18 cellular contexts compared by ENCODE assay signal in the genomic region with DNA sequence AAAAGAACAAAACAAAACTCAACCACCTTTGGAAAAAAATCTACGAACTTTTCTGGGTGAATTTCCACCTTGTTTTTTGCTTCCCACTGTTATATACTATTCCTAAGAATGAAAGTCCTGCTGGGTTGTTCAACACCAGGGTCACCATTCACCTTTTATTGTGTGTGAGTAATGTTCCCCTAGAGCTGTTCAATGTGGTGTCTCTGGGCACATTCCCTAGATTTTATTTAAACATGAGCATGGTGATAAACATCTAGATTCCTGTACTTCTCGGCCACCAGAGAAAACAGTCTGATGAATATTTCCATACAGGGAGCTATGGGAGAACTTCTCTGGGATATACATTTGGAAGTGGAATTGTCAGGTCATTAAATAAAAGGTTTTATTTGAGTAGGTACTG. TPM values are rescaled to one million over a fixed set of nuclear protein-coding genes. Genes with fewer than 3 reads are reported as not detected.
DNase-seq lines count a peak whose midpoint lies in the region; ATAC-seq and TF ChIP-seq lines count a peak whose summit lies in the region.
"Had no signal": no experiment of that assay in that cellular context is flagged by ENCODE, and none has a peak within 500 bp of the region (broad histone marks: within the 10 kb centered on the region; RNA-seq: fewer than 3 reads in every experiment).

No MANE protein-coding gene starts in this region.

- peak overlapping the region; percentile 47; the same call in 1 of the 2 replicates for H3K4me3 Mint-ChIP-seq in HFFc6
- H3K4me3 Mint-ChIP-seq: CD14-positive monocyte; CD4-positive, alpha-beta memory T cell; IgD-negative memory B cell had no signal

- H3K27ac Mint-ChIP-seq in HFFc6 = peak overlapping the region; percentile 64
- H3K27ac Mint-ChIP-seq: CD14-positive monocyte; CD4-positive, alpha-beta memory T cell; IgD-negative memory B cell had no signal

- POLR2A ChIA-PET in SK-N-SH (lab: Yijun Ruan, JAX) = no interaction called here

- TF ChIP-seq EP300 in SK-N-SH (IDR thresholded peaks at IDR 0.05; ENCODE audit: borderline replicate concordance in 1 of 2, low read depth in 1 of 2, low read length in 1 of 2) = no peak

- H3K79me2 ChIP-seq in SK-N-SH (ENCODE audit: insufficient read depth) = peaks cover 94% of the 10 kb centered on the region

- H3K36me3 ChIP-seq in SK-N-SH (replicated peaks in 1 of 2; ENCODE audit: control insufficient read depth in 1 of 2, insufficient read depth in 2 of 2, low read length in 1 of 2) = peaks cover 2 to 8% of the 10 kb centered on the region in 2 experiments
- H3K36me3 ChIP-seq: BLaER1, HAP-1 had no signal

- no peak for TF ChIP-seq RAD21 in SK-N-SH (IDR thresholded peaks at IDR 0.05; ENCODE audit: low read length)

- no peak overlapping the region for H2AFZ ChIP-seq in SK-N-SH (ENCODE audit: low read depth)

- H3K4me2 ChIP-seq in SK-N-SH = no peak overlapping the region
- H3K4me2 ChIP-seq: A549, BLaER1 had no signal

- H3K27me3 Mint-ChIP-seq in HFFc6 (ENCODE audit: insufficient read depth) = no peaks in the 10 kb centered on the region; the same call in 1 of the 2 replicates
- H3K27me3 Mint-ChIP-seq: IgD-negative memory B cell had no signal

- no peak overlapping the region for H3K9ac ChIP-seq in SK-N-SH
- H3K9ac ChIP-seq: BLaER1 had no signal

- 67% methylated on average over 2 of the region's 2 CpGs for WGBS in SK-N-SH (ENCODE audit: low lambda C conversion rate)

- ATAC-seq in SK-N-SH treated with all-trans-retinoic acid at 6 μM for 48 hours (no peak), GM21786 (IDR thresholded peaks at IDR 0.05; ENCODE audit: unreplicated experiment) (no peak)
- ATAC-seq: A549 had no signal

- H3K4me1 ChIP-seq in SK-N-SH (ENCODE audit: control insufficient read depth in 1 of 2, insufficient read depth in 2 of 2, low read depth in 1 of 2, low read length in 1 of 2) = peaks cover 0 to 2% of the 10 kb centered on the region in 2 experiments; a peak in 3 of 4 replicates

- H3K27me3 ChIP-seq in SK-N-SH (ENCODE audit: insufficient read depth) = no peaks in the 10 kb centered on the region
- H3K27me3 ChIP-seq: BLaER1 had no signal

- no peaks in the 10 kb centered on the region for H3K9me3 ChIP-seq in SK-N-SH
- H3K9me3 ChIP-seq: A549, BLaER1, HAP-1 had no signal

- CTCF ChIA-PET in SK-N-SH (lab: Yijun Ruan, JAX) = no interaction called here

- no peak overlapping the region for H3K4me3 ChIP-seq in SK-N-SH (ENCODE audit: low read depth in 2 of 2, low read length in 1 of 2)
- H3K4me3 ChIP-seq in fibroblast of villous mesenchyme (ENCODE audit: low read depth, low read length) = no peak overlapping the region
- H3K4me3 ChIP-seq: A549, BLaER1, HAP-1 had no signal

- H3K9me2 ChIP-seq in SK-N-SH = no peaks in the 10 kb centered on the region

- no peaks in the 10 kb centered on the region for H4K20me1 ChIP-seq in SK-N-SH (ENCODE audit: insufficient read depth)
- H4K20me1 ChIP-seq: BLaER1 had no signal

- H3K36me3 Mint-ChIP-seq in HFFc6 (ENCODE audit: low read depth) = peaks cover 63% of the 10 kb centered on the region
- H3K36me3 Mint-ChIP-seq: CD14-positive monocyte; CD4-positive, alpha-beta memory T cell had no signal

- DNase-seq in SK-N-SH (no peak), HFFc6 (peak; percentile 55), fibroblast of villous mesenchyme (ENCODE audit: low read depth) (peak; percentile 5), superior temporal gyrus (ENCODE audit: extremely low spot score) (peak; percentile 9), OCI-M2 (lab: John Stamatoyannopoulos, UW; ENCODE audit: unreplicated experiment) (no peak)
- DNase-seq in stimulated activated CD8-positive, alpha-beta memory T cell treated with anti-CD3 and anti-CD28 coated beads, Interleukin-4, amount 100 ng/mL, for 48 hours = no peak
- DNase-seq: CD4-positive, alpha-beta memory T cell; DMS79 treated with DMSO at 0.1 percent for 48 hours; GDM1; KBM-7 had no signal

- peaks cover 97% of the 10 kb centered on the region for H3K4me1 Mint-ChIP-seq in HFFc6 (ENCODE audit: low read depth)
- H3K4me1 Mint-ChIP-seq: CD14-positive monocyte; CD4-positive, alpha-beta memory T cell; IgD-negative memory B cell had no signal

- peak overlapping the region in 1 of 2 experiments; percentile 2; a peak in 1 of 4 replicates for H3K27ac ChIP-seq in SK-N-SH (ENCODE audit: low read depth in 2 of 2, low read length in 1 of 2)
- H3K27ac ChIP-seq: 22Rv1, A549, BLaER1 had no signal

- peaks cover 20% of the 10 kb centered on the region for H3F3A ChIP-seq in SK-N-SH (replicated peaks; ENCODE audit: insufficient read depth)

- no peak for TF ChIP-seq CTCF in SK-N-SH (IDR thresholded peaks at IDR 0.05)
- no peak for TF ChIP-seq CTCF in HFFc6 (IDR thresholded peaks at IDR 0.05)
- no peak for TF ChIP-seq CTCF in fibroblast of villous mesenchyme (IDR thresholded peaks at IDR 0.05; ENCODE audit: insufficient read depth, low read depth, low read length)

- H3K9me3 Mint-ChIP-seq in HFFc6 = no peaks in the 10 kb centered on the region

TF ChIP-seq in SK-N-SH, 30 proteins besides CTCF, POLR2A, EP300 and RAD21:
- TF ChIP-seq CHD2 (IDR thresholded peaks at IDR 0.05; ENCODE audit: low read length, partially characterized antibody) = no peak
- TF ChIP-seq JUND (IDR thresholded peaks at IDR 0.05) = 0 out of 2 replicates have a peak, but pooled peaks have one; percentile 20
- TF ChIP-seq NFIC (IDR thresholded peaks at IDR 0.05; ENCODE audit: borderline replicate concordance) = no peak
- TF ChIP-seq MEF2A (IDR thresholded peaks at IDR 0.05; ENCODE audit: borderline replicate concordance, low read depth) = no peak
- TF ChIP-seq GABPA (IDR thresholded peaks at IDR 0.05; ENCODE audit: low read depth) = no peak

TF ChIP-seq in SK-N-SH treated with all-trans-retinoic acid at 6 μM for 48 hours, 23 proteins besides CTCF, POLR2A, EP300 and RAD21 (continues in another document):
- no peak for TF ChIP-seq SNAI2 (CRISPR knock-in tag; IDR thresholded peaks at IDR 0.05)
- no peak for TF ChIP-seq RARB (CRISPR knock-in tag; IDR thresholded peaks at IDR 0.05)
- no peak for TF ChIP-seq TCF4 (CRISPR knock-in tag; IDR thresholded peaks at IDR 0.05; ENCODE audit: borderline replicate concordance)
- no peak for TF ChIP-seq BACH2 (CRISPR knock-in tag; IDR thresholded peaks at IDR 0.05; ENCODE audit: borderline replicate concordance)
- TF ChIP-seq, protein P1, sequence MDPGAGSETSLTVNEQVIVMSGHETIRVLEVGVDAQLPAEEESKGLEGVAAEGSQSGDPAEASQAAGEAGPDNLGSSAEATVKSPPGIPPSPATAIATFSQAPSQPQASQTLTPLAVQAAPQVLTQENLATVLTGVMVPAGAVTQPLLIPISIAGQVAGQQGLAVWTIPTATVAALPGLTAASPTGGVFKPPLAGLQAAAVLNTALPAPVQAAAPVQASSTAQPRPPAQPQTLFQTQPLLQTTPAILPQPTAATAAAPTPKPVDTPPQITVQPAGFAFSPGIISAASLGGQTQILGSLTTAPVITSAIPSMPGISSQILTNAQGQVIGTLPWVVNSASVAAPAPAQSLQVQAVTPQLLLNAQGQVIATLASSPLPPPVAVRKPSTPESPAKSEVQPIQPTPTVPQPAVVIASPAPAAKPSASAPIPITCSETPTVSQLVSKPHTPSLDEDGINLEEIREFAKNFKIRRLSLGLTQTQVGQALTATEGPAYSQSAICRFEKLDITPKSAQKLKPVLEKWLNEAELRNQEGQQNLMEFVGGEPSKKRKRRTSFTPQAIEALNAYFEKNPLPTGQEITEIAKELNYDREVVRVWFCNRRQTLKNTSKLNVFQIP (CRISPR knock-in tag; IDR thresholded peaks at IDR 0.05; ENCODE audit: borderline replicate concordance, low read depth) = no peak
- no peak for TF ChIP-seq ZNF70 (CRISPR knock-in tag; IDR thresholded peaks at IDR 0.05)
- no peak for TF ChIP-seq ZFP3 (CRISPR knock-in tag; IDR thresholded peaks at IDR 0.05)
- no peak for TF ChIP-seq ZNF565 (CRISPR knock-in tag; conservative IDR thresholded peaks at IDR 0.05; ENCODE audit: low read depth)
- TF ChIP-seq GLIS3 (CRISPR knock-in tag; IDR thresholded peaks at IDR 0.05) = no peak
- no peak for TF ChIP-seq PPARA (CRISPR knock-in tag; IDR thresholded peaks at IDR 0.05; ENCODE audit: borderline replicate concordance)
- TF ChIP-seq, protein P2, sequence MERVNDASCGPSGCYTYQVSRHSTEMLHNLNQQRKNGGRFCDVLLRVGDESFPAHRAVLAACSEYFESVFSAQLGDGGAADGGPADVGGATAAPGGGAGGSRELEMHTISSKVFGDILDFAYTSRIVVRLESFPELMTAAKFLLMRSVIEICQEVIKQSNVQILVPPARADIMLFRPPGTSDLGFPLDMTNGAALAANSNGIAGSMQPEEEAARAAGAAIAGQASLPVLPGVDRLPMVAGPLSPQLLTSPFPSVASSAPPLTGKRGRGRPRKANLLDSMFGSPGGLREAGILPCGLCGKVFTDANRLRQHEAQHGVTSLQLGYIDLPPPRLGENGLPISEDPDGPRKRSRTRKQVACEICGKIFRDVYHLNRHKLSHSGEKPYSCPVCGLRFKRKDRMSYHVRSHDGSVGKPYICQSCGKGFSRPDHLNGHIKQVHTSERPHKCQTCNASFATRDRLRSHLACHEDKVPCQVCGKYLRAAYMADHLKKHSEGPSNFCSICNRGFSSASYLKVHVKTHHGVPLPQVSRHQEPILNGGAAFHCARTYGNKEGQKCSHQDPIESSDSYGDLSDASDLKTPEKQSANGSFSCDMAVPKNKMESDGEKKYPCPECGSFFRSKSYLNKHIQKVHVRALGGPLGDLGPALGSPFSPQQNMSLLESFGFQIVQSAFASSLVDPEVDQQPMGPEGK (CRISPR knock-in tag; IDR thresholded peaks at IDR 0.05; ENCODE audit: borderline replicate concordance) = no peak

RNA-seq across cellular contexts. Expression of a gene that starts 13.0 kb away (rescaled TPM):
- 7.2 and 13.1 TPM in 2 replicates for polyA plus RNA-seq in SK-N-SH (2012; rRNA removed)
- 17.8 and 19.5 TPM in 2 replicates for polyA plus RNA-seq in SK-N-SH (2012; cell fraction: cytosol; rRNA removed)
- polyA plus RNA-seq in SK-N-SH (2012; cell fraction: nucleus; rRNA removed) = 8.6 and 16.9 TPM in 2 replicates
- total RNA-seq in HFFc6 (2021; fragmentation: NEBNext Ultra II Directional; extraction: Animal tissue kit (Norgen Biotek cat#: 25700)) = 100 to 1,000 TPM in 2 of 6 experiments, 10 to 100 TPM in 4; 82.6 to 115 (median 96.4) TPM
- 19.0 and 35.0 TPM in 2 replicates for total RNA-seq in fibroblast of villous mesenchyme
- total RNA-seq: CD4-positive, alpha-beta memory T cell had no signal
- polyA plus RNA-seq: CD14-positive monocyte; CD4-positive, alpha-beta memory T cell; IgD-negative memory B cell had no signal

Comparison
In these comparisons a context has a peak if more than half of its experiments do, and no peak if none do; other contexts are left out.
1. DNase-seq: peak in HFFc6 (single experiment), fibroblast of villous mesenchyme (single experiment) and superior temporal gyrus (single experiment); none in SK-N-SH (single experiment), stimulated activated CD8-positive, alpha-beta memory T cell treated with anti-CD3 and anti-CD28 coated beads, Interleukin-4, amount 100 ng/mL, for 48 hours (single experiment) and OCI-M2 (single experiment).